In the genomic region with DNA sequence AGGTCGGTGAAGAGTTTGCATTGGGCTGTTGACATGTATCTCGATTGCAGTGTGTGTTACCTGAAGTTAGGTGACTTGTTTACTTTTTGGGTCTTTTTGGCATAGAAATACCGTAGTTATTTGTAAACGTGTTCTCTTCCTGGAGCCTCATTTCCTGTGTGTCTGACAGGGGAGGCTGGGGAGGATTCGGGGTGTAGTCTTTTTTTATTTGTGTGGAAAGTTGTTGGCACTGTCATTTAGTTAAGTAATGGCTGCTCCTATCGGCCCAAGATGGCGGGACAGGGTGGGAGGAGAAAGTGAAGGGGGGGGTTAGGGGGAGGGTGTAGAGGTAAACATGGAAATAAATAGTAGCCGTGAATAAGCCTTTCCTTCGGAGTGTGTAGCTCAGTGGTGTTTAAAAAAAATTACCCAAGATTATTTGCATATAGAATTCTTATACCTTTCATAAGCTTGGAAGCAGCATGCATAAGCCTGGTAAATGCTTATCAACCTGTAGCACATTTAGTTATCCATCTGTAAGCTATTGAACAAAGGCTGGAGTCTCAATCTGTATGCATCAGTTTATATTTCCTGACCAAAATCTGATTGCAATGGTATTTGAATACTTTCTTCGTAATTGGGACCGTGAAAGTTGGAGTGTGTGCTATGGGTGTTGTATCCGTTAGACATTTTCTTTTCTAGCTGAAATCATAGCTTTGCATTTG, we compare ENCODE assay signal across 8 cellular contexts. TPM values are rescaled to one million over a fixed set of nuclear protein-coding genes. Genes with fewer than 3 reads are reported as not detected.
DNase-seq lines count a peak whose midpoint lies in the region; ATAC-seq and TF ChIP-seq lines count a peak whose summit lies in the region.

No MANE protein-coding gene starts in this region.

- CTCF ChIA-PET in activated naive CD4-positive, alpha-beta T cell treated with anti-CD3 and anti-CD28 coated beads for 36 hours (lab: Charles Lee), result interaction anchor here (0.6 kb wide), 1 partner anchor 202 kb away, joined by 6 read pairs; no protein-coding TSS in a partner anchor

- no peak for ATAC-seq in HG03442 (IDR thresholded peaks at IDR 0.05; ENCODE audit: unreplicated experiment)

- peaks cover 3% of the 10 kb centered on the region for H3K4me1 ChIP-seq in ACC112 (ENCODE audit: control insufficient read depth, insufficient read depth, low read length, unreplicated experiment)
- H3K4me1 ChIP-seq in OCI-LY1 (ENCODE audit: insufficient read depth, low read length, severe bottlenecking), result peaks cover 18% of the 10 kb centered on the region
- H3K4me1 ChIP-seq in trophoblast cell (ENCODE audit: control insufficient read depth in 1 of 2, insufficient read depth in 2 of 2, low read length in 2 of 2), result peaks cover 2% of the 10 kb centered on the region in 2 experiments

- TF ChIP-seq CTCF in GM13976 (IDR thresholded peaks at IDR 0.05; ENCODE audit: borderline replicate concordance, control extremely low read depth, extremely low read depth, insufficient read depth, missing control alignments), result no peak
- no peak for TF ChIP-seq CTCF in OCI-LY1 (IDR thresholded peaks at IDR 0.05; ENCODE audit: low read length)

- peak overlapping the region; percentile 93 for H3K4me3 Mint-ChIP-seq in activated naive CD4-positive, alpha-beta T cell treated with anti-CD3 and anti-CD28 coated beads for 36 hours

- no peak overlapping the region for H3K18ac ChIP-seq in trophoblast cell (ENCODE audit: low read length)

- H3K27me3 ChIP-seq in ACC112 (ENCODE audit: insufficient read depth, low read length) (no peaks in the 10 kb centered on the region), OCI-LY1 (ENCODE audit: insufficient read depth, low read length) (no peaks in the 10 kb centered on the region), trophoblast cell (ENCODE audit: insufficient read depth, low read length) (no peaks in the 10 kb centered on the region)

- peak overlapping the region; percentile 36 for H3K4ac ChIP-seq in trophoblast cell (ENCODE audit: low read depth, low read length)

- H2BK12ac ChIP-seq in trophoblast cell (ENCODE audit: low read length), result no peak overlapping the region

- H3K9me2 ChIP-seq in OCI-LY1 (ENCODE audit: low read depth, low read length), result no peaks in the 10 kb centered on the region

- H3K4me3 ChIP-seq in ACC112 (ENCODE audit: low read depth, low read length) (peak overlapping the region; percentile 92), OCI-LY1 (ENCODE audit: low read depth, low read length, poor library complexity, severe bottlenecking) (peak overlapping the region; percentile 89), trophoblast cell (ENCODE audit: low read depth, low read length) (peak overlapping the region; percentile 86)

- H3K4me2 ChIP-seq in OCI-LY1 (ENCODE audit: low read length) (peak overlapping the region; percentile 89), trophoblast cell (ENCODE audit: low read length) (peak overlapping the region; percentile 75)

- H3K27ac Mint-ChIP-seq in activated naive CD4-positive, alpha-beta T cell treated with anti-CD3 and anti-CD28 coated beads for 36 hours, result peak overlapping the region; percentile 98

- H2AK5ac ChIP-seq in trophoblast cell (ENCODE audit: low read length), result no peak overlapping the region

- in situ Hi-C loops in GM13976 (cut with MboI; ENCODE audit: low sequenced_read_pairs, unreplicated experiment), result no loop called here

- no peak overlapping the region for H2BK5ac ChIP-seq in trophoblast cell (ENCODE audit: low read depth, low read length, poor library complexity)

- peaks cover 9% of the 10 kb centered on the region for H3K4me1 Mint-ChIP-seq in activated naive CD4-positive, alpha-beta T cell treated with anti-CD3 and anti-CD28 coated beads for 36 hours (ENCODE audit: low read depth)

- no peak overlapping the region for H4K12ac ChIP-seq in trophoblast cell (ENCODE audit: low read depth, low read length)

- H3K79me2 ChIP-seq in ACC112 (ENCODE audit: control insufficient read depth, insufficient read depth, low read length, unreplicated experiment) (peaks cover 69% of the 10 kb centered on the region), OCI-LY1 (ENCODE audit: insufficient read depth, low read length) (peaks cover 64% of the 10 kb centered on the region), trophoblast cell (ENCODE audit: control insufficient read depth, insufficient read depth, low read length, poor library complexity) (peaks cover 10% of the 10 kb centered on the region)

- H3K14ac ChIP-seq in trophoblast cell (ENCODE audit: low read length), result no peak overlapping the region

- H3K27me3 Mint-ChIP-seq in activated naive CD4-positive, alpha-beta T cell treated with anti-CD3 and anti-CD28 coated beads for 36 hours (ENCODE audit: low read depth), result no peaks in the 10 kb centered on the region

- H4K8ac ChIP-seq in trophoblast cell (ENCODE audit: low read depth, low read length), result no peak overlapping the region

- no peak overlapping the region for H2BK120ac ChIP-seq in trophoblast cell (ENCODE audit: insufficient read depth, low read length, poor library complexity)

- peak; percentile 42 for DNase-seq in GM13976 (ENCODE audit: low spot score)
- peak; percentile 52 for DNase-seq in activated naive CD4-positive, alpha-beta T cell treated with anti-CD3 and anti-CD28 coated beads for 36 hours
- peak; percentile 35 for DNase-seq in glomerular visceral epithelial cell (ENCODE audit: extremely low spot score)
- DNase-seq in trophoblast cell, result peak in 1 of 2 donors; percentile 55
- DNase-seq in NCI-H1436 treated with DMSO at 0.1 percent for 48 hours (lab: John Stamatoyannopoulos, UW), result no peak

- peaks cover 17% of the 10 kb centered on the region for H3K79me1 ChIP-seq in trophoblast cell (ENCODE audit: low read length)

- H4K20me1 ChIP-seq in OCI-LY1 (ENCODE audit: insufficient read depth, low read length), result no peaks in the 10 kb centered on the region

- H3K36me3 Mint-ChIP-seq in activated naive CD4-positive, alpha-beta T cell treated with anti-CD3 and anti-CD28 coated beads for 36 hours (ENCODE audit: low read depth), result peaks cover 5% of the 10 kb centered on the region

- no peak overlapping the region for H2AFZ ChIP-seq in ACC112 (ENCODE audit: low read length, unreplicated experiment)
- no peak overlapping the region for H2AFZ ChIP-seq in OCI-LY1 (ENCODE audit: low read length)
- no peak overlapping the region for H2AFZ ChIP-seq in trophoblast cell (ENCODE audit: insufficient read depth, low read length, poor library complexity)

- H3K23ac ChIP-seq in trophoblast cell (ENCODE audit: low read length), result no peak overlapping the region

- H4K91ac ChIP-seq in trophoblast cell (ENCODE audit: low read depth, low read length), result peak overlapping the region; percentile 77

- WGBS in trophoblast cell (ENCODE audit: extremely low coverage, insufficient coverage, insufficient read length), result no CpG with 5 or more reads among the region's 12 CpGs

- H3K9ac ChIP-seq in OCI-LY1 (ENCODE audit: low read length) (peak overlapping the region; percentile 91), trophoblast cell (ENCODE audit: low read length) (peak overlapping the region; percentile 91)

- intact Hi-C loops in activated naive CD4-positive, alpha-beta T cell treated with anti-CD3 and anti-CD28 coated beads for 36 hours (cut with micrococcal nuclease), result loop anchor here (1.0 to 10.0 kb wide), 6 partner anchors 29 to 630 kb away; a partner anchor contains a TSS

- H3F3A ChIP-seq in OCI-LY1 (ENCODE audit: insufficient read depth, low read length), result no peaks in the 10 kb centered on the region

- no peaks in the 10 kb centered on the region for H3K36me3 ChIP-seq in ACC112 (ENCODE audit: insufficient read depth, low read length)
- H3K36me3 ChIP-seq in OCI-LY1 (ENCODE audit: insufficient read depth, low read length), result peaks cover 13% of the 10 kb centered on the region
- H3K36me3 ChIP-seq in trophoblast cell (ENCODE audit: control insufficient read depth in 1 of 2, insufficient read depth in 2 of 2, low read length in 2 of 2), result no peaks in the 10 kb centered on the region

- H3K27ac ChIP-seq in ACC112 (ENCODE audit: low read depth, low read length), result peak overlapping the region; percentile 85
- H3K27ac ChIP-seq in OCI-LY1 (ENCODE audit: low read depth, low read length, poor library complexity, severe bottlenecking), result peak overlapping the region; percentile 81
- H3K27ac ChIP-seq in trophoblast cell (ENCODE audit: low read depth, low read length), result peak overlapping the region; percentile 94

- no peaks in the 10 kb centered on the region for H3K9me3 Mint-ChIP-seq in activated naive CD4-positive, alpha-beta T cell treated with anti-CD3 and anti-CD28 coated beads for 36 hours

- H3K9me3 ChIP-seq in OCI-LY1 (ENCODE audit: low read length) (no peaks in the 10 kb centered on the region), trophoblast cell (ENCODE audit: insufficient read depth, low read depth, low read length) (no peaks in the 10 kb centered on the region)

RNA-seq across cellular contexts. Expression of a gene that starts 1.6 kb away (rescaled TPM):
- 10 to 100 TPM; 21.5 to 22.5 TPM for total RNA-seq in activated naive CD4-positive, alpha-beta T cell treated with anti-CD3 and anti-CD28 coated beads for 36 hours
- polyA plus RNA-seq in trophoblast cell (2013), result 60.3 and 60.8 TPM in 2 replicates

RNA-seq across cellular contexts. Expression of a gene that starts 30.8 kb away (rescaled TPM):
- not detected for total RNA-seq in activated naive CD4-positive, alpha-beta T cell treated with anti-CD3 and anti-CD28 coated beads for 36 hours
- not detected in 2 replicates for polyA plus RNA-seq in trophoblast cell (2013)
